Comparison of ENCODE assay signal across 30 cellular contexts in genomic region chr13:111345682-111346081, GRCh38. TPM values are rescaled to one million over a fixed set of nuclear protein-coding genes. Genes with fewer than 3 reads are reported as not detected.
"Had no signal": no experiment of that assay in that cellular context is flagged by ENCODE, and none has a peak within 500 bp of the region (broad histone marks: within the 10 kb centered on the region; RNA-seq: fewer than 3 reads in every experiment).

No MANE protein-coding gene starts in this region.

- H3K36me3 ChIP-seq: adrenal gland, cardiac muscle cell, left lung, WERI-Rb-1 had no signal

- ATAC-seq: activated CD4-positive, CD25-positive, alpha-beta regulatory T cell treated with anti-CD3 and anti-CD28 coated beads, Interleukin-2, amount 50 U/mL, for 24 hours; effector memory CD8-positive, alpha-beta T cell; naive thymus-derived CD4-positive, alpha-beta T cell had no signal

- H3K27me3 ChIP-seq: adrenal gland, ascending aorta, cardiac muscle cell, foreskin keratinocyte, heart right ventricle, left lung, spleen, tibial nerve had no signal

- H2AFZ ChIP-seq: parathyroid adenoma had no signal

- H3K9ac ChIP-seq: parathyroid adenoma had no signal

- H3K4me3 ChIP-seq: adrenal gland, ascending aorta, cardiac muscle cell, heart right ventricle, left lung, spleen, tibial nerve had no signal

- H3K27ac ChIP-seq: adrenal gland, ascending aorta, cardiac muscle cell, foreskin keratinocyte, heart right ventricle, left lung, parathyroid adenoma, psoas muscle, spleen, tibial nerve, WERI-Rb-1 had no signal

- H3K9me3 ChIP-seq: adrenal gland, ascending aorta, left lung, psoas muscle, spleen had no signal

- DNase-seq: activated CD4-positive, alpha-beta memory T cell treated with anti-CD3 and anti-CD28 coated beads for 36 hours; activated CD4-positive, alpha-beta T cell treated with anti-CD3 and anti-CD28 coated beads for 48 hours; activated naive CD4-positive, alpha-beta T cell treated with Interleukin-2 at 50 U/mL for 16 hours; activated naive CD8-positive, alpha-beta T cell treated with anti-CD3 and anti-CD28 coated beads for 36 hours; activated T-cell treated with anti-CD3 and anti-CD28 coated beads, Interleukin-2, amount 50 U/mL, for 48 hours; cortex of kidney; effector memory CD8-positive, alpha-beta T cell; foreskin keratinocyte; left lung; mammary epithelial cell; midbrain; naive thymus-derived CD4-positive, alpha-beta T cell; nucleus accumbens; psoas muscle; spleen; stimulated activated naive CD4-positive, alpha-beta T cell treated with Interleukin-2 at 50 U/mL for 16 hours; SW 1271; T-helper 9 cell; WERI-Rb-1 had no signal

- H3K4me1 ChIP-seq: adrenal gland, ascending aorta, foreskin keratinocyte, heart right ventricle, left lung, parathyroid adenoma, psoas muscle, spleen, tibial nerve had no signal

RNA-seq across cellular contexts. Expression of gene TEX29, which starts 25.2 kb away (rescaled TPM):
- total RNA-seq: ascending aorta, cardiac muscle cell, esophagus mucosa, foreskin keratinocyte, mammary epithelial cell, temporal lobe, urinary bladder had no signal
- polyA plus RNA-seq: cardiac muscle cell; mammary epithelial cell; naive thymus-derived CD4-positive, alpha-beta T cell; neural cell had no signal
